In the genomic region with DNA sequence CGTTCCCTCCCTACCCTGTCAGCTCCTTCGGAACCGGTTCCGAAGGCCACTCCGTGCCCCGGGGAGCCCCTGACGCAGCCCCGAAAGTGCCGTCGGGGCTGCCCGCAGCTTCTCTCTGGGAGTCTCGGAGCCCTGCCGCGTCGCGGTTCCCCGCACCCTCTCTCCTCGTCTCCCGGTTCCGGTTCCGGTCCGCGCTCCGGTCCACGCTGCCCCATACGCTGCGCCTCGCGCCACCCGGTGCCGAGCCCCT, we compare ENCODE assay signal across 1 cellular context.
TF ChIP-seq lines count a peak whose summit lies in the region.

No MANE protein-coding gene starts in this region.

TF ChIP-seq in HCT116, 20 proteins besides CTCF, POLR2A, EP300 and RAD21 (continued from another document):
- TF ChIP-seq, protein P1, sequence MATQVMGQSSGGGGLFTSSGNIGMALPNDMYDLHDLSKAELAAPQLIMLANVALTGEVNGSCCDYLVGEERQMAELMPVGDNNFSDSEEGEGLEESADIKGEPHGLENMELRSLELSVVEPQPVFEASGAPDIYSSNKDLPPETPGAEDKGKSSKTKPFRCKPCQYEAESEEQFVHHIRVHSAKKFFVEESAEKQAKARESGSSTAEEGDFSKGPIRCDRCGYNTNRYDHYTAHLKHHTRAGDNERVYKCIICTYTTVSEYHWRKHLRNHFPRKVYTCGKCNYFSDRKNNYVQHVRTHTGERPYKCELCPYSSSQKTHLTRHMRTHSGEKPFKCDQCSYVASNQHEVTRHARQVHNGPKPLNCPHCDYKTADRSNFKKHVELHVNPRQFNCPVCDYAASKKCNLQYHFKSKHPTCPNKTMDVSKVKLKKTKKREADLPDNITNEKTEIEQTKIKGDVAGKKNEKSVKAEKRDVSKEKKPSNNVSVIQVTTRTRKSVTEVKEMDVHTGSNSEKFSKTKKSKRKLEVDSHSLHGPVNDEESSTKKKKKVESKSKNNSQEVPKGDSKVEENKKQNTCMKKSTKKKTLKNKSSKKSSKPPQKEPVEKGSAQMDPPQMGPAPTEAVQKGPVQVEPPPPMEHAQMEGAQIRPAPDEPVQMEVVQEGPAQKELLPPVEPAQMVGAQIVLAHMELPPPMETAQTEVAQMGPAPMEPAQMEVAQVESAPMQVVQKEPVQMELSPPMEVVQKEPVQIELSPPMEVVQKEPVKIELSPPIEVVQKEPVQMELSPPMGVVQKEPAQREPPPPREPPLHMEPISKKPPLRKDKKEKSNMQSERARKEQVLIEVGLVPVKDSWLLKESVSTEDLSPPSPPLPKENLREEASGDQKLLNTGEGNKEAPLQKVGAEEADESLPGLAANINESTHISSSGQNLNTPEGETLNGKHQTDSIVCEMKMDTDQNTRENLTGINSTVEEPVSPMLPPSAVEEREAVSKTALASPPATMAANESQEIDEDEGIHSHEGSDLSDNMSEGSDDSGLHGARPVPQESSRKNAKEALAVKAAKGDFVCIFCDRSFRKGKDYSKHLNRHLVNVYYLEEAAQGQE (IDR thresholded peaks at IDR 0.05; ENCODE audit: low read depth) = no peak
- TF ChIP-seq SRF (IDR thresholded peaks at IDR 0.05; ENCODE audit: low read depth) (no peak), EZH2 (IDR thresholded peaks at IDR 0.05) (no peak), EZH2phosphoT487 (IDR thresholded peaks at IDR 0.05; ENCODE audit: borderline replicate concordance) (no peak), POLR2AphosphoS5 (IDR thresholded peaks at IDR 0.05; ENCODE audit: low read depth, low read length) (no peak), YY1 (IDR thresholded peaks at IDR 0.05; ENCODE audit: extremely low read depth, insufficient replicate concordance, low read depth, low read length) (no peak)
